8 cellular contexts compared by ENCODE assay signal in the genomic region with DNA sequence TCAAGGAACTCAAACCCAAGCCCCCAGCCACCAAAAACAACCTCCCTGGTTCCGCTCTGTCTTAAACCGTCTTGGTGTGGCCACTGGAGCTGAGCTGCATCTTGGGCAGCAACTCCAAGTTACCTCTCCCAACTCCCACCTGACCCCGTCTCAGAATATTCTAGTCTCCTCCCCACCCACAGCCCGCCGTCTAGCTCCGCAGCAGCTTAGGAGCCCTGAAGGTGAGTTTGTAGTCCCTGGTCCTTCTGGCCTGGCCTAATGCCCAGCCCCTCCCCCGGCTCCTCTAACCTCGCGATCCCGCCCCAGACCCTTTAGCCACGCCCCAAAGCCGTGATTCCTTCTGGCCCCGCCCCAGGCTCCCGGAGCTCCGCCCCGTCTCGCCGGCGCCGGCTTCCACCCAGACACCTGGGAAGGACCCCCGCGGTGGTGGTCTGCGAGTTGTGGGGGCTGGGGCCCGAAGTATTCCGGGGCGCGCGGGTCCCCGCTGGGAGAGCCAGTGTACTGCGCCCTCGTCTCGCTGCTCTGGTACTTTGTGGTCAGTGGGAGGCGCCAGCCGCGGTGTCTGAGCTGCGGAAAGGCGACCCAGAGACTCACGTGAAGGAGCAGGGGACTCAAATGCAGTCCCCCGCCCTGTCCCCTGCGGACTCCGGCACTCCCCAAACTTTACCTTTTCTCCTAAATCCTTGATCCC. TPM values are rescaled to one million over a fixed set of nuclear protein-coding genes. Genes with fewer than 3 reads are reported as not detected.
DNase-seq lines count a peak whose midpoint lies in the region; ATAC-seq, FAIRE-seq and TF ChIP-seq lines count a peak whose summit lies in the region.

No MANE protein-coding gene starts in this region.

- DNase-seq in D721Med (ENCODE audit: insufficient read length, low spot score) (peak; percentile 67), M059J (ENCODE audit: low read depth) (peak; percentile 25), breast epithelium (ENCODE audit: low spot score in 2 of 2) (peak in 1 of 2 donors; percentile 57), left kidney (ENCODE audit: low read depth, low spot score) (peak; percentile 79)
- DNase-seq in stimulated activated CD4-positive, alpha-beta T cell treated with anti-CD3 and anti-CD28 coated beads, TNF-alpha, amount 100 ng/mL, for 4 hours (ENCODE audit: low read depth in 3 of 3): peak; percentile 32 to 58 (median 36)

- ATAC-seq in HG02884 (IDR thresholded peaks at IDR 0.05; ENCODE audit: unreplicated experiment) (no peak), GM18498 (IDR thresholded peaks at IDR 0.05; ENCODE audit: unreplicated experiment) (no peak)

- H3K27me3 ChIP-seq in breast epithelium: no peaks in the 10 kb centered on the region

- H3K36me3 ChIP-seq in breast epithelium: peaks cover 4% of the 10 kb centered on the region

- no peak for FAIRE-seq in D721Med (lab: Jason Lieb, UNC)

- peak overlapping the region; percentile 43 to 70 (median 56) for H3K4me3 ChIP-seq in breast epithelium

- intact Hi-C loops in breast epithelium (cut with DNase I; ENCODE audit: low total_unique reads): no loop called here

- H3K4me1 ChIP-seq in breast epithelium: peaks cover 0 to 6% of the 10 kb centered on the region in 2 donors

- no peak for TF ChIP-seq POLR2A in breast epithelium (IDR thresholded peaks at IDR 0.05)

- H3K9me3 ChIP-seq in breast epithelium: no peaks in the 10 kb centered on the region

- TF ChIP-seq CTCF in D721Med (IDR thresholded peaks at IDR 0.05; ENCODE audit: insufficient read depth, missing control alignments): no peak
- peak; percentile 20; the same call in 1 of the 2 replicates for TF ChIP-seq CTCF in VCaP (conservative IDR thresholded peaks at IDR 0.05)
- TF ChIP-seq CTCF in breast epithelium (IDR thresholded peaks at IDR 0.05): peak in 1 of 3 donors; percentile 9

- no peak overlapping the region; the same call in 1 of the 2 replicates for H3K27ac ChIP-seq in VCaP
- no peak overlapping the region for H3K27ac ChIP-seq in breast epithelium

RNA-seq across cellular contexts. Expression of a gene that starts 2.5 kb away (rescaled TPM):
- total RNA-seq in M059J (2014; rRNA removed; shearing (Covaris generic)): 1.8 TPM in 1 of 2 replicates, not detected in the other
- total RNA-seq in breast epithelium: not detected

RNA-seq across cellular contexts. Expression of a gene that starts 4.7 kb away (rescaled TPM):
- 1.7 and 7.0 TPM in 2 replicates for total RNA-seq in M059J (2014; rRNA removed; shearing (Covaris generic))
- not detected for total RNA-seq in breast epithelium

RNA-seq across cellular contexts. Expression of a gene that starts 12.3 kb away (rescaled TPM):
- total RNA-seq in M059J (2014; rRNA removed; shearing (Covaris generic)): 1.7 and 4.2 TPM in 2 replicates
- total RNA-seq in breast epithelium: not detected

RNA-seq across cellular contexts. Expression of a gene that starts 17.3 kb away (rescaled TPM):
- total RNA-seq in M059J (2014; rRNA removed; shearing (Covaris generic)): 2.6 and 14.5 TPM in 2 replicates
- total RNA-seq in breast epithelium: not detected

RNA-seq across cellular contexts. Expression of a gene that starts 24.3 kb away (rescaled TPM):
- 7.3 and 8.1 TPM in 2 replicates for total RNA-seq in M059J (2014; rRNA removed; shearing (Covaris generic))
- total RNA-seq in breast epithelium: not detected
